8 cellular contexts compared by ENCODE assay signal in the genomic region with DNA sequence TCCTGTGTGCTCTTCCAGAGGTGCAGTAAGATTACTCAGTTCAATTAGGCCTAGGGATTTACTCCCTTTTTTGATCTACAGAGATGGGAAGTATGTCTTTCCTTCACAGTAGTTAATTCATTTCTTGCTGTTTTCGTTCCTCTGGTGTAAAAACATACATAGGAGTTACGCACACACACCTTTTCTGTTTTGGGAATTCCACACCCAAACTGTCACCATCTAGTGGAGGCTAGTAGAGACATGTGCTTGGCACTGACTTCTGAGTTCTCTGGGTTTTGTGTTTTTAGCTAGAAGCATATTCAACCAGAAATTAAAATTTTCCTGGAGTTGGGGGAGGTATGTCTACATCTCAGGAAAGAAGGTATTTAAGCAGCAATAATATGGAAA. TPM values are rescaled to one million over a fixed set of nuclear protein-coding genes. Genes with fewer than 3 reads are reported as not detected.
DNase-seq lines count a peak whose midpoint lies in the region; ATAC-seq and FAIRE-seq lines count a peak whose summit lies in the region.

No MANE protein-coding gene starts in this region.

- H3K4me3 Mint-ChIP-seq in dendritic cell treated with granulocyte-macrophage colony-stimulating factor and Interleukin-4, amounts not matched to agents 40 ng/mL and 50 ng/mL, for 4 days = peak overlapping the region; percentile 90
- H3K4me3 Mint-ChIP-seq in natural killer cell treated with Interleukin-12 subunit alpha and Interleukin-12 subunit beta and Interleukin-15 and Interleukin-18, amount 100 ng/mL, for 72 hours = peak overlapping the region; percentile 90

- peak overlapping the region; percentile 91 for H3K27ac Mint-ChIP-seq in dendritic cell treated with granulocyte-macrophage colony-stimulating factor and Interleukin-4, amounts not matched to agents 40 ng/mL and 50 ng/mL, for 4 days
- H3K27ac Mint-ChIP-seq in natural killer cell treated with Interleukin-12 subunit alpha and Interleukin-12 subunit beta and Interleukin-15 and Interleukin-18, amount 100 ng/mL, for 72 hours = peak overlapping the region; percentile 93 to 96

- intact Hi-C loops in dendritic cell treated with granulocyte-macrophage colony-stimulating factor and Interleukin-4, amounts not matched to agents 40 ng/mL and 50 ng/mL, for 4 days (cut with micrococcal nuclease) = loop anchor here (5.0 kb wide), 1 partner anchor 100 kb away; no protein-coding TSS in a partner anchor

- H3K4me1 Mint-ChIP-seq in dendritic cell treated with granulocyte-macrophage colony-stimulating factor and Interleukin-4, amounts not matched to agents 40 ng/mL and 50 ng/mL, for 4 days (ENCODE audit: low read depth) = peaks cover 69% of the 10 kb centered on the region
- H3K4me1 Mint-ChIP-seq in natural killer cell treated with Interleukin-12 subunit alpha and Interleukin-12 subunit beta and Interleukin-15 and Interleukin-18, amount 100 ng/mL, for 72 hours (ENCODE audit: low read depth in 2 of 2) = peaks cover 60 to 68% of the 10 kb centered on the region in 2 donors

- no peaks in the 10 kb centered on the region for H3K9me3 Mint-ChIP-seq in dendritic cell treated with granulocyte-macrophage colony-stimulating factor and Interleukin-4, amounts not matched to agents 40 ng/mL and 50 ng/mL, for 4 days
- H3K9me3 Mint-ChIP-seq in natural killer cell treated with Interleukin-12 subunit alpha and Interleukin-12 subunit beta and Interleukin-15 and Interleukin-18, amount 100 ng/mL, for 72 hours = no peaks in the 10 kb centered on the region

- peaks cover 51% of the 10 kb centered on the region for H3K36me3 Mint-ChIP-seq in dendritic cell treated with granulocyte-macrophage colony-stimulating factor and Interleukin-4, amounts not matched to agents 40 ng/mL and 50 ng/mL, for 4 days (ENCODE audit: low read depth)
- peaks cover 21% of the 10 kb centered on the region for H3K36me3 Mint-ChIP-seq in natural killer cell treated with Interleukin-12 subunit alpha and Interleukin-12 subunit beta and Interleukin-15 and Interleukin-18, amount 100 ng/mL, for 72 hours

- no peak for FAIRE-seq in RCC 7860 (lab: Jason Lieb, UNC)

- in situ Hi-C loops in G401 (cut with HindIII; ENCODE audit: low sequenced_read_pairs) = no loop called here

- no peak for ATAC-seq in natural killer cell treated with Interleukin-12 subunit alpha and Interleukin-12 subunit beta and Interleukin-15 and Interleukin-18, amount 100 ng/mL, for 72 hours
- ATAC-seq in HG03378 (IDR thresholded peaks at IDR 0.05; ENCODE audit: unreplicated experiment) = no peak
- no peak for ATAC-seq in HG02884 (IDR thresholded peaks at IDR 0.05; ENCODE audit: unreplicated experiment)

- H3K27me3 Mint-ChIP-seq in dendritic cell treated with granulocyte-macrophage colony-stimulating factor and Interleukin-4, amounts not matched to agents 40 ng/mL and 50 ng/mL, for 4 days = no peaks in the 10 kb centered on the region
- H3K27me3 Mint-ChIP-seq in natural killer cell treated with Interleukin-12 subunit alpha and Interleukin-12 subunit beta and Interleukin-15 and Interleukin-18, amount 100 ng/mL, for 72 hours = no peaks in the 10 kb centered on the region

- DNase-seq in G401 (ENCODE audit: low spot score) (peak; percentile 78), NAMALWA (ENCODE audit: low spot score) (peak; percentile 33), NCI-H524 treated with DMSO at 0.1 percent for 48 hours (lab: John Stamatoyannopoulos, UW) (no peak), RCC 7860 (ENCODE audit: low spot score) (no peak)
- no peak for DNase-seq in natural killer cell treated with Interleukin-12 subunit alpha and Interleukin-12 subunit beta and Interleukin-15 and Interleukin-18, amount 100 ng/mL, for 72 hours (ENCODE audit: low spot score)

RNA-seq across cellular contexts. Expression of gene SUSD6, which starts 1.4 kb away (rescaled TPM):
- total RNA-seq in G401 (2014; rRNA removed; shearing (Covaris generic)) = 1.4 and 1.5 TPM in 2 replicates
- 100 to 1,000 TPM; 111 to 139 TPM for total RNA-seq in natural killer cell treated with Interleukin-12 subunit alpha and Interleukin-12 subunit beta and Interleukin-15 and Interleukin-18, amount 100 ng/mL, for 72 hours

RNA-seq across cellular contexts. Expression of gene CCDC177, which starts 38.1 kb away (rescaled TPM):
- total RNA-seq in G401 (2014; rRNA removed; shearing (Covaris generic)) = 0.75 TPM in 1 of 2 replicates, not detected in the other
- total RNA-seq in natural killer cell treated with Interleukin-12 subunit alpha and Interleukin-12 subunit beta and Interleukin-15 and Interleukin-18, amount 100 ng/mL, for 72 hours = not detected

Comparison
In these comparisons a context has a peak if more than half of its experiments do, and no peak if none do; other contexts are left out.
1. DNase-seq: peak in G401 (single experiment) and NAMALWA (single experiment); none in natural killer cell treated with Interleukin-12 subunit alpha and Interleukin-12 subunit beta and Interleukin-15 and Interleukin-18, amount 100 ng/mL, for 72 hours (single experiment), NCI-H524 treated with DMSO at 0.1 percent for 48 hours (single experiment) and RCC 7860 (single experiment).
2. RNA of gene SUSD6, which starts 1.4 kb away (total RNA-seq): 111 to 139 TPM in natural killer cell treated with Interleukin-12 subunit alpha and Interleukin-12 subunit beta and Interleukin-15 and Interleukin-18, amount 100 ng/mL, for 72 hours; 1.4 to 1.5 TPM in G401; every median in the first group is over 10 times any median in the second.